ENCODE assay signal across 8 cellular contexts in the genomic region with DNA sequence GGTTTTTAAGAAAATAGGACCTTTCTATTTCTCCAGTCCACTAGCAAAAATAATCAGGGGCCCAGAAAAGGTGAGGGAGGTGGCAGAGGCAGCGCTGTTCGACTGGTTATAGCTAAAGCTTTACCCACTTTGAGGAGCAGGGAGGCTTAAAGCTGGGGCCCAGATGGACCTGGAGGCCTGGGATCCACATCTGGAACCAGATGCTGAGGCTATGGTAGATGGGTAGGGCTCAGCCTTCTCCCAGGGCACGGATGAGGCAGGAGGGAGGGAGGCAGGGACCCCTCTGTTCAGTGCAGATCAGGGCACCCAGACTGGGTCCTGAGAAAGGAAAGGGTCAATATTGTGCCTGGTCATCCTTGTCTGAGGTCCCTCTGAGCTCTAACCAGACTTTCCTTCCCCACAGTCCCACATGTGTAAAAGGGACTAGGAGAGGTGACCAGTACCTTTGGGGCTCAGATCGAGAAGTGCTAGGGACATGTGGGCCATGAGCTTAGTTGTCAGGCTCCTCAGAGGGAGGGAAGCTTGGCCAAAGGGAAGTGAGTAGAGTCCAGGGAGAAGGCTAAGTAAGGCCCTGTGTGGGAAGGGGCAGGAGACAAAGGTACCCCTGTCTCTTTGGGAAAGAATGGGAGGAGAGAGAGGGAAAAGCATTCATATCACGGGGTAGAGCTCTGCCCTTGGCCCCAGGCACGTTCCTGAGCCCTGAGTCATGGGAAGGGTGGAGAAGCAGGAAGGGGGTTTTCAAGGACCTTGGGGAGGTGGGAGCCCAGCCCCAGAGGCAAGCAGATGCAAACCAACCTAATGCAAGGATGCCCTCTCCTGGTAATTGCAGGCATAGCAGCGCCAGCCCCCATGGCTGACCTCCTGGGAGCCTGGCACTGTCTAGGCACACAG. TPM values are rescaled to one million over a fixed set of nuclear protein-coding genes. Genes with fewer than 3 reads are reported as not detected.
DNase-seq lines count a peak whose midpoint lies in the region; ATAC-seq and TF ChIP-seq lines count a peak whose summit lies in the region.

No MANE protein-coding gene starts in this region.

- peak overlapping the region in 2 of 4 donors; percentile 16 to 24 for H3K4me3 ChIP-seq in Peyer's patch
- H3K4me3 ChIP-seq in fibroblast of pulmonary artery (replicated peaks; ENCODE audit: low read depth, low read length) = peak overlapping the region; percentile 9
- no peak overlapping the region for H3K4me3 ChIP-seq in neural cell (ENCODE audit: low read length)
- peak overlapping the region in 2 of 4 donors; percentile 7 for H3K4me3 ChIP-seq in stomach

- TF ChIP-seq POLR2A in Peyer's patch (IDR thresholded peaks at IDR 0.05) (no peak), stomach (IDR thresholded peaks at IDR 0.05) (no peak)

- 27 to 36% (median 34%) methylated on average over 7 of the region's 7 CpGs for WGBS in stomach, 5 donors

- H3K9ac ChIP-seq in neural cell (ENCODE audit: low read length) = no peak overlapping the region

- TF ChIP-seq EP300 in Ishikawa (IDR thresholded peaks at IDR 0.05; ENCODE audit: borderline replicate concordance) = peak; percentile 61; the same call in 1 of the 2 replicates
- TF ChIP-seq EP300 in neural cell (conservative IDR thresholded peaks at IDR 0.05; ENCODE audit: poor library complexity, severe bottlenecking) = no peak
- TF ChIP-seq EP300 in stomach (IDR thresholded peaks at IDR 0.05) = no peak

- peaks cover 47% of the 10 kb centered on the region for H3K4me1 Mint-ChIP-seq in activated T-helper 2 cell treated with anti-CD3 and anti-CD28 coated beads, Interferon-gamma antibody, Interleukin-2, Interleukin-4, amounts not matched to agents 10 μg/mL and 5 μg/mL and 100 μg/mL, durations not matched to agents 14 hours and 24 hours and 36 hours (ENCODE audit: low read depth)

- peak overlapping the region; percentile 59 to 97 (median 82) for H3K27ac ChIP-seq in Peyer's patch
- no peak overlapping the region for H3K27ac ChIP-seq in neural cell (ENCODE audit: low read length)
- peak overlapping the region; percentile 62 to 99 (median 93) for H3K27ac ChIP-seq in stomach

- H3K4me1 ChIP-seq in Peyer's patch = peaks cover 7 to 57% (median 39%) of the 10 kb centered on the region in 4 donors
- H3K4me1 ChIP-seq in stomach = peaks cover 58 to 74% (median 60%) of the 10 kb centered on the region in 4 donors

- H3K36me3 Mint-ChIP-seq in activated T-helper 2 cell treated with anti-CD3 and anti-CD28 coated beads, Interferon-gamma antibody, Interleukin-2, Interleukin-4, amounts not matched to agents 10 μg/mL and 5 μg/mL and 100 μg/mL, durations not matched to agents 14 hours and 24 hours and 36 hours (ENCODE audit: low read depth) = peaks cover 45% of the 10 kb centered on the region

- peak; percentile 99 for TF ChIP-seq RAD21 in Ishikawa (IDR thresholded peaks at IDR 0.05; ENCODE audit: low read depth)
- TF ChIP-seq RAD21 in neural cell (conservative IDR thresholded peaks at IDR 0.05) = peak; percentile 74

- no peak overlapping the region for H2AFZ ChIP-seq in neural cell (ENCODE audit: low read depth, low read length)

- no peak overlapping the region for H3K4me3 Mint-ChIP-seq in activated T-helper 2 cell treated with anti-CD3 and anti-CD28 coated beads, Interferon-gamma antibody, Interleukin-2, Interleukin-4, amounts not matched to agents 10 μg/mL and 5 μg/mL and 100 μg/mL, durations not matched to agents 14 hours and 24 hours and 36 hours (ENCODE audit: low read depth)

- no peak overlapping the region for H3K4me2 ChIP-seq in neural cell (ENCODE audit: low read length)

- no peaks in the 10 kb centered on the region for H3K27me3 ChIP-seq in Peyer's patch
- H3K27me3 ChIP-seq in neural cell (ENCODE audit: insufficient read depth, low read depth, low read length) = no peaks in the 10 kb centered on the region
- no peaks in the 10 kb centered on the region for H3K27me3 ChIP-seq in stomach

- no peaks in the 10 kb centered on the region for H4K20me1 ChIP-seq in neural cell (ENCODE audit: insufficient read depth)

- DNase-seq in D341Med (ENCODE audit: low spot score) = peak; percentile 91
- DNase-seq in Peyer's patch = peak; percentile 77 to 93 (median 88)
- peak; percentile 63 for DNase-seq in activated T-helper 2 cell treated with anti-CD3 and anti-CD28 coated beads, Interferon-gamma antibody, Interleukin-2, Interleukin-4, amounts not matched to agents 10 μg/mL and 5 μg/mL and 100 μg/mL, durations not matched to agents 14 hours and 24 hours and 36 hours (ENCODE audit: low spot score)
- DNase-seq in fibroblast of pulmonary artery (ENCODE audit: low read depth) = peak; percentile 97
- peak; percentile 86 for DNase-seq in stomach

- intact Hi-C loops in activated T-helper 2 cell treated with anti-CD3 and anti-CD28 coated beads, Interferon-gamma antibody, Interleukin-2, Interleukin-4, amounts not matched to agents 10 μg/mL and 5 μg/mL and 100 μg/mL, durations not matched to agents 14 hours and 24 hours and 36 hours (cut with micrococcal nuclease) = loop anchor here (1.0 to 10.0 kb wide), 3 partner anchors 34 to 375 kb away; partner anchors contain the start of gene MEF2D
- intact Hi-C loops in stomach (cut with DNase I; ENCODE audit: low total_unique reads) = loop anchor here (5.0 kb wide), 1 partner anchor 33 kb away; no protein-coding TSS in a partner anchor

- H3K9me3 Mint-ChIP-seq in activated T-helper 2 cell treated with anti-CD3 and anti-CD28 coated beads, Interferon-gamma antibody, Interleukin-2, Interleukin-4, amounts not matched to agents 10 μg/mL and 5 μg/mL and 100 μg/mL, durations not matched to agents 14 hours and 24 hours and 36 hours = no peaks in the 10 kb centered on the region

- H3K27me3 Mint-ChIP-seq in activated T-helper 2 cell treated with anti-CD3 and anti-CD28 coated beads, Interferon-gamma antibody, Interleukin-2, Interleukin-4, amounts not matched to agents 10 μg/mL and 5 μg/mL and 100 μg/mL, durations not matched to agents 14 hours and 24 hours and 36 hours (ENCODE audit: low read depth) = no peaks in the 10 kb centered on the region

- H3K36me3 ChIP-seq in Peyer's patch (peaks cover 0 to 46% (median 0%) of the 10 kb centered on the region in 3 donors), neural cell (ENCODE audit: insufficient read depth, low read length) (no peaks in the 10 kb centered on the region), stomach (peaks cover 45 to 46% (median 46%) of the 10 kb centered on the region in 4 donors)

- peak overlapping the region; percentile 33 for H3K27ac Mint-ChIP-seq in activated T-helper 2 cell treated with anti-CD3 and anti-CD28 coated beads, Interferon-gamma antibody, Interleukin-2, Interleukin-4, amounts not matched to agents 10 μg/mL and 5 μg/mL and 100 μg/mL, durations not matched to agents 14 hours and 24 hours and 36 hours

- no peaks in the 10 kb centered on the region for H3F3A ChIP-seq in neural cell (ENCODE audit: insufficient read depth, low read length, poor library complexity, severe bottlenecking)

- H3K79me2 ChIP-seq in neural cell (replicated peaks; ENCODE audit: insufficient read depth, low read length) = peaks cover 3% of the 10 kb centered on the region

- no peak for ATAC-seq in GM18870 (IDR thresholded peaks at IDR 0.05; ENCODE audit: unreplicated experiment)

- TF ChIP-seq CTCF in Peyer's patch (IDR thresholded peaks at IDR 0.05) = peak; percentile 92 to 98 (median 98)
- peak; percentile 95 for TF ChIP-seq CTCF in fibroblast of pulmonary artery (IDR thresholded peaks at IDR 0.05; ENCODE audit: low read length, missing control alignments)
- TF ChIP-seq CTCF in neural cell (IDR thresholded peaks at IDR 0.05; ENCODE audit: poor library complexity, severe bottlenecking) = peak; percentile 78
- TF ChIP-seq CTCF in stomach (IDR thresholded peaks at IDR 0.05) = peak in 6 of 7 experiments; percentile 65 to 99 (median 98)

- H3K9me2 ChIP-seq in neural cell (ENCODE audit: insufficient read depth, low read length) = no peaks in the 10 kb centered on the region

- no peaks in the 10 kb centered on the region for H3K9me3 ChIP-seq in Peyer's patch
- no peaks in the 10 kb centered on the region for H3K9me3 ChIP-seq in neural cell (ENCODE audit: low read length)
- H3K9me3 ChIP-seq in stomach = no peaks in the 10 kb centered on the region

TF ChIP-seq in Ishikawa, 13 proteins besides CTCF, POLR2A, EP300 and RAD21 (continues in another document):
- peak; percentile 55; the same call in 1 of the 2 replicates for TF ChIP-seq TCF12 (IDR thresholded peaks at IDR 0.05; ENCODE audit: low read depth)
- peak; percentile 90; the same call in 1 of the 2 replicates for TF ChIP-seq ZBTB7A (IDR thresholded peaks at IDR 0.05; ENCODE audit: low read depth)

TF ChIP-seq in neural cell, 6 proteins besides CTCF, POLR2A, EP300 and RAD21:
- no peak for TF ChIP-seq POLR2AphosphoS5 (IDR thresholded peaks at IDR 0.05)
- TF ChIP-seq SMC3 (conservative IDR thresholded peaks at IDR 0.05; ENCODE audit: poor library complexity) = peak; percentile 74
TF ChIP-seq in neural cell: peak in this region for 1.

RNA-seq across cellular contexts. Expression of gene LMNA, which starts 15.4 kb away (rescaled TPM):
- total RNA-seq in Peyer's patch (100 to 1,000 TPM; 201 to 295 (median 211) TPM), stomach (100 to 1,000 TPM in 4 of 5 donors, 10 to 100 TPM in 1; 53.1 to 630 (median 318) TPM)
- 246 and 247 TPM in 2 replicates for total RNA-seq in activated T-helper 2 cell treated with anti-CD3 and anti-CD28 coated beads, Interferon-gamma antibody, Interleukin-2, Interleukin-4, amounts not matched to agents 10 μg/mL and 5 μg/mL and 100 μg/mL, durations not matched to agents 14 hours and 24 hours and 36 hours
- polyA plus RNA-seq in neural cell (90.7 and 103 TPM in 2 replicates), stomach (100 to 1,000 TPM; 108 to 201 (median 132) TPM)
- polyA minus RNA-seq in neural cell = 50.6 TPM in 2 replicates

RNA-seq across cellular contexts. Expression of gene SEMA4A, which starts 23.5 kb away (rescaled TPM):
- total RNA-seq in Peyer's patch (10 to 100 TPM in 1 of 4 donors, 1 to 10 TPM in 3; 1.5 to 19.0 (median 3.2) TPM), stomach (10 to 100 TPM in 2 of 5 donors, 1 to 10 TPM in 3; 2.6 to 23.3 (median 8.5) TPM)
- total RNA-seq in activated T-helper 2 cell treated with anti-CD3 and anti-CD28 coated beads, Interferon-gamma antibody, Interleukin-2, Interleukin-4, amounts not matched to agents 10 μg/mL and 5 μg/mL and 100 μg/mL, durations not matched to agents 14 hours and 24 hours and 36 hours = 128 and 132 TPM in 2 replicates
- polyA plus RNA-seq in neural cell (17.1 and 38.4 TPM in 2 replicates), stomach (10 to 100 TPM in 1 of 3 donors, 1 to 10 TPM in 2; 4.1 to 13.9 (median 4.7) TPM)
- polyA minus RNA-seq in neural cell = 18.6 and 20.5 TPM in 2 replicates

RNA-seq across cellular contexts. Expression of gene MEX3A, which starts 47.7 kb away (rescaled TPM):
- total RNA-seq in Peyer's patch = 1 to 10 TPM in 1 of 4 donors, under 1 TPM in 1, not detected in 2; 0.80 to 2.1 TPM
- total RNA-seq in activated T-helper 2 cell treated with anti-CD3 and anti-CD28 coated beads, Interferon-gamma antibody, Interleukin-2, Interleukin-4, amounts not matched to agents 10 μg/mL and 5 μg/mL and 100 μg/mL, durations not matched to agents 14 hours and 24 hours and 36 hours = 1.2 and 1.6 TPM in 2 replicates
- 39.8 and 44.4 TPM in 2 replicates for polyA plus RNA-seq in neural cell
- polyA minus RNA-seq in neural cell = 114 and 119 TPM in 2 replicates
- 10 to 100 TPM in 1 of 5 donors, 1 to 10 TPM in 2, not detected in 2; 1.5 to 11.0 (median 1.6) TPM for total RNA-seq in stomach
- 1 to 10 TPM in 1 of 3 donors, under 1 TPM in 1, not detected in 1; 0.25 to 1.1 TPM for polyA plus RNA-seq in stomach
